In genomic region chr19:45161715-45162463, GRCh38 we compare ENCODE assay signal across 10 cellular contexts. TPM values are rescaled to one million over a fixed set of nuclear protein-coding genes. Genes with fewer than 3 reads are reported as not detected.
DNase-seq lines count a peak whose midpoint lies in the region; ATAC-seq, FAIRE-seq and TF ChIP-seq lines count a peak whose summit lies in the region.
"Had no signal": no experiment of that assay in that cellular context is flagged by ENCODE, and none has a peak within 500 bp of the region (broad histone marks: within the 10 kb centered on the region; RNA-seq: fewer than 3 reads in every experiment).

No MANE protein-coding gene starts in this region.

- H3K9me3 ChIP-seq in PC-3 (ENCODE audit: low read length) (no peaks in the 10 kb centered on the region), parathyroid adenoma (ENCODE audit: control insufficient read depth, low read length) (no peaks in the 10 kb centered on the region)

- no peak overlapping the region for H3K4me3 ChIP-seq in PC-3 (ENCODE audit: low read length)
- no peak overlapping the region for H3K4me3 ChIP-seq in fibroblast of pulmonary artery (replicated peaks; ENCODE audit: low read depth, low read length)
- H3K4me3 ChIP-seq in parathyroid adenoma (ENCODE audit: low read depth, low read length): no peak overlapping the region
- no peak overlapping the region for H3K4me3 ChIP-seq in coronary artery

- POLR2A ChIA-PET in PC-3 (lab: Charles Lee; ENCODE audit: unreplicated experiment): no interaction called here

- H3K36me3 ChIP-seq in PC-3 (ENCODE audit: low read depth, low read length): no peaks in the 10 kb centered on the region
- H3K36me3 ChIP-seq in parathyroid adenoma (ENCODE audit: control insufficient read depth, insufficient read depth, low read length): no peaks in the 10 kb centered on the region

- ATAC-seq in PC-3 (peak; percentile 69), HG03439 (IDR thresholded peaks at IDR 0.05; ENCODE audit: unreplicated experiment) (no peak)

- peaks cover 11% of the 10 kb centered on the region for H3K4me1 ChIP-seq in PC-3 (ENCODE audit: insufficient read depth, low read length)
- no peaks in the 10 kb centered on the region for H3K4me1 ChIP-seq in parathyroid adenoma

- peak; percentile 67 for DNase-seq in GM03348 (ENCODE audit: low spot score)
- peak; percentile 25 for DNase-seq in PC-3
- DNase-seq in fibroblast of pulmonary artery (ENCODE audit: low read depth): peak; percentile 47
- no peak for DNase-seq in GM12892 (ENCODE audit: insufficient read length)
- DNase-seq in Kasumi-1 (lab: John Stamatoyannopoulos, UW): no peak
- DNase-seq in coronary artery (ENCODE audit: low spot score): no peak
- DNase-seq: erythroblast; stimulated activated CD4-positive, alpha-beta T cell treated with anti-CD3 and anti-CD28 coated beads, Interleukin-15, amount 100 ng/mL, for 24 hours had no signal

- no peaks in the 10 kb centered on the region for H4K20me1 ChIP-seq in PC-3 (ENCODE audit: low read length)

- no peaks in the 10 kb centered on the region for H3F3A ChIP-seq in PC-3 (ENCODE audit: low read length, unreplicated experiment)

- no peaks in the 10 kb centered on the region for H3K27me3 ChIP-seq in PC-3 (ENCODE audit: low read length)
- no peaks in the 10 kb centered on the region for H3K27me3 ChIP-seq in parathyroid adenoma (ENCODE audit: control insufficient read depth, insufficient read depth, low read length)

- no peak for FAIRE-seq in GM12892 (lab: Jason Lieb, UNC)

- H3K27ac ChIP-seq in PC-3 (ENCODE audit: low read length) (no peak overlapping the region), parathyroid adenoma (no peak overlapping the region), coronary artery (no peak overlapping the region)

- no peaks in the 10 kb centered on the region for H3K9me2 ChIP-seq in PC-3 (replicated peaks; ENCODE audit: low read length)

- H2AFZ ChIP-seq in PC-3 (ENCODE audit: low read length) (no peak overlapping the region), parathyroid adenoma (no peak overlapping the region)

- TF ChIP-seq CTCF in PC-3 (conservative IDR thresholded peaks at IDR 0.05; ENCODE audit: low read depth, low read length): peak; percentile 60
- peak; percentile 71 for TF ChIP-seq CTCF in fibroblast of pulmonary artery (IDR thresholded peaks at IDR 0.05; ENCODE audit: low read length, missing control alignments)
- peak; percentile 41 for TF ChIP-seq CTCF in parathyroid adenoma (IDR thresholded peaks at IDR 0.05)
- no peak for TF ChIP-seq CTCF in coronary artery (IDR thresholded peaks at IDR 0.05)

- BruUV-seq in PC-3 (replicated peaks; lab: Mats Ljungman, UMichigan): no TSS peak

- H3K4me2 ChIP-seq in PC-3 (ENCODE audit: low read length) (no peak overlapping the region), parathyroid adenoma (ENCODE audit: low read length) (peak overlapping the region; percentile 67)

- TF ChIP-seq POLR2A in GM12892 (IDR thresholded peaks at IDR 0.05; ENCODE audit: low read depth, low read length): no peak

- intact Hi-C loops in PC-3 (cut with micrococcal nuclease): loop anchor here (5.0 kb wide), 1 partner anchor 85 kb away; the partner anchor contains the start of gene EXOC3L2

- H3K9ac ChIP-seq in PC-3 (ENCODE audit: low read length) (no peak overlapping the region), parathyroid adenoma (no peak overlapping the region)

- H3K79me2 ChIP-seq in PC-3 (ENCODE audit: low read length) (no peaks in the 10 kb centered on the region), parathyroid adenoma (no peaks in the 10 kb centered on the region)

- CTCF ChIA-PET in PC-3 (lab: Charles Lee): interaction anchor here (0.5 kb wide), 1 partner anchor 90 kb away, joined by 3 read pairs; no protein-coding TSS in a partner anchor

RNA-seq across cellular contexts. Expression of gene NKPD1, which starts 1.1 kb away (rescaled TPM):
- 0.75 and 1.1 TPM in 2 replicates for total RNA-seq in PC-3 (2014; rRNA removed)
- polyA plus RNA-seq in GM12892 (2012; ENCODE audit: missing spikeins): 0.11 TPM

RNA-seq across cellular contexts. Expression of gene TRAPPC6A, which starts 16.1 kb away (rescaled TPM):
- 18.3 and 23.2 TPM in 2 replicates for total RNA-seq in PC-3 (2014; rRNA removed)
- polyA plus RNA-seq in GM12892 (2012; ENCODE audit: missing spikeins): 41.1 TPM

RNA-seq across cellular contexts. Expression of gene BLOC1S3, which starts 16.7 kb away (rescaled TPM):
- 7.3 and 11.9 TPM in 2 replicates for total RNA-seq in PC-3 (2014; rRNA removed)
- polyA plus RNA-seq in GM12892 (2012; ENCODE audit: missing spikeins): 3.3 TPM

Comparison
In these comparisons a context has a peak if more than half of its experiments do, and no peak if none do; other contexts are left out.
1. DNase-seq: peak in GM03348 (single experiment), PC-3 (single experiment) and fibroblast of pulmonary artery (single experiment); none in GM12892 (single experiment), Kasumi-1 (0 of 2) and coronary artery (single experiment).